Comparison of ENCODE assay signal across 20 cellular contexts in the genomic region with DNA sequence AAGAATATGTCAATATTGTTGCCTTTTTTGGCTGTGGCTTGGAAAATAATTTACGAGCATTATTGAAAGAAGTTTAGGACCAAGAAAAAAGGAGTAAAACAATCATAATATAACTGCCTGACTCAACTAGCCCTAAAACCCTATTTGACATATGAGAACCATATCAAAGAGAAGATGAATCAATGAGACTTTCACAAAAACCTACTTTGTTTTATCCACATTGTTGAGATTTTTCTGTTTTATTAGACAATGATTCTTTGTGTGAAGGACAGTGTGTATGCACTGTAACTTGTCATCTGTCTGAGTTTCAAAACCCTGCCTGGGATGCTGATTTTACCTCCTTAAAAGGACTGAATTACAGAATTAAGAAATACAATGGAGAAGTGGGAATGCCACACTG. TPM values are rescaled to one million over a fixed set of nuclear protein-coding genes. Genes with fewer than 3 reads are reported as not detected.
DNase-seq lines count a peak whose midpoint lies in the region; ATAC-seq and TF ChIP-seq lines count a peak whose summit lies in the region.
"Had no signal": no experiment of that assay in that cellular context is flagged by ENCODE, and none has a peak within 500 bp of the region (broad histone marks: within the 10 kb centered on the region; RNA-seq: fewer than 3 reads in every experiment).

No MANE protein-coding gene starts in this region.

- no peaks in the 10 kb centered on the region for H3K4me1 Mint-ChIP-seq in neural progenitor cell
- H3K4me1 Mint-ChIP-seq in activated CD8-positive, alpha-beta T cell treated with anti-CD3 and anti-CD28 coated beads, Interleukin-2, amount 10 ng/mL, durations not matched to agents 7 days and 5 days (ENCODE audit: low read depth): no peaks in the 10 kb centered on the region
- H3K4me1 Mint-ChIP-seq: CD4-positive, alpha-beta memory T cell had no signal

- TF ChIP-seq CTCF in neural progenitor cell (IDR thresholded peaks at IDR 0.05): no peak

- H3K36me3 ChIP-seq in neural progenitor cell: no peaks in the 10 kb centered on the region

- H2AFZ ChIP-seq in neural progenitor cell (replicated peaks): peak overlapping the region; percentile 28

- no peaks in the 10 kb centered on the region for H3K9me3 ChIP-seq in neural progenitor cell (ENCODE audit: low read depth)
- H3K9me3 ChIP-seq: Caco-2 had no signal

- no peak overlapping the region for H3K9ac ChIP-seq in neural progenitor cell

- no peaks in the 10 kb centered on the region for H3K27me3 Mint-ChIP-seq in neural progenitor cell (ENCODE audit: insufficient read depth, low read depth)
- H3K27me3 Mint-ChIP-seq in activated CD8-positive, alpha-beta T cell treated with anti-CD3 and anti-CD28 coated beads, Interleukin-2, amount 10 ng/mL, durations not matched to agents 7 days and 5 days (ENCODE audit: low read depth): no peaks in the 10 kb centered on the region

- no peak overlapping the region for H3K27ac Mint-ChIP-seq in neural progenitor cell
- H3K27ac Mint-ChIP-seq in activated CD8-positive, alpha-beta T cell treated with anti-CD3 and anti-CD28 coated beads, Interleukin-2, amount 10 ng/mL, durations not matched to agents 7 days and 5 days: no peak overlapping the region
- H3K27ac Mint-ChIP-seq: CD4-positive, alpha-beta memory T cell had no signal

- no peak overlapping the region for H3K4me3 Mint-ChIP-seq in neural progenitor cell
- no peak overlapping the region for H3K4me3 Mint-ChIP-seq in activated CD8-positive, alpha-beta T cell treated with anti-CD3 and anti-CD28 coated beads, Interleukin-2, amount 10 ng/mL, durations not matched to agents 7 days and 5 days
- H3K4me3 Mint-ChIP-seq: CD4-positive, alpha-beta memory T cell had no signal

- H3K4me3 ChIP-seq in neural progenitor cell: no peak overlapping the region
- H3K4me3 ChIP-seq: GM12878 had no signal

- ATAC-seq in HG02763 (IDR thresholded peaks at IDR 0.05; ENCODE audit: unreplicated experiment) (no peak), GM19467 (IDR thresholded peaks at IDR 0.05; ENCODE audit: unreplicated experiment) (no peak)
- no peak for ATAC-seq in activated CD8-positive, alpha-beta T cell treated with anti-CD3 and anti-CD28 coated beads, Interleukin-2, amount 10 ng/mL, durations not matched to agents 7 days and 5 days
- ATAC-seq: GM12878 had no signal

- in situ Hi-C loops in SK-MEL-5 (cut with HindIII; ENCODE audit: low pct_unique_long_range_greater_than_20kb, low sequenced_read_pairs): loop anchor here (25.0 kb wide), 1 partner anchor 116 kb away; no protein-coding TSS in a partner anchor

- DNase-seq in COLO829 (ENCODE audit: low spot score) (peak; percentile 68), SK-MEL-5 (ENCODE audit: low read depth, low spot score) (peak; percentile 96), neural progenitor cell (ENCODE audit: low spot score) (no peak), DMS114 treated with DMSO at 0.1 percent for 48 hours (lab: John Stamatoyannopoulos, UW; ENCODE audit: unreplicated experiment) (no peak)
- DNase-seq in activated CD8-positive, alpha-beta T cell treated with anti-CD3 and anti-CD28 coated beads, Interleukin-2, amount 10 ng/mL, durations not matched to agents 7 days and 5 days: no peak
- DNase-seq: 8988T; C1 segment of cervical spinal cord; Caco-2; CD4-positive, alpha-beta memory T cell; DMS79; EL; GDM1; GOT3; H7; HCEC 1CT had no signal

- no peaks in the 10 kb centered on the region for H4K20me1 ChIP-seq in neural progenitor cell (ENCODE audit: low read depth)

- H3K27ac ChIP-seq in neural progenitor cell: no peak overlapping the region

- no peaks in the 10 kb centered on the region for H3K9me3 Mint-ChIP-seq in neural progenitor cell
- no peaks in the 10 kb centered on the region for H3K9me3 Mint-ChIP-seq in activated CD8-positive, alpha-beta T cell treated with anti-CD3 and anti-CD28 coated beads, Interleukin-2, amount 10 ng/mL, durations not matched to agents 7 days and 5 days (ENCODE audit: insufficient read depth)

- no peaks in the 10 kb centered on the region for H3K4me1 ChIP-seq in neural progenitor cell
- H3K4me1 ChIP-seq: Caco-2 had no signal

- H3K79me2 ChIP-seq in neural progenitor cell (ENCODE audit: low read depth): no peaks in the 10 kb centered on the region

- no peaks in the 10 kb centered on the region for H3K27me3 ChIP-seq in neural progenitor cell

- H3K4me2 ChIP-seq in neural progenitor cell: no peak overlapping the region

- H3F3A ChIP-seq in neural progenitor cell (ENCODE audit: low read depth): no peaks in the 10 kb centered on the region

- CTCF ChIA-PET in activated CD8-positive, alpha-beta T cell treated with anti-CD3 and anti-CD28 coated beads, Interleukin-2, amount 10 ng/mL, durations not matched to agents 7 days and 5 days (lab: Charles Lee): interaction anchor here (1.5 kb wide), 1 partner anchor 15 kb away, joined by 4 read pairs; no protein-coding TSS in a partner anchor

- no peaks in the 10 kb centered on the region for H3K36me3 Mint-ChIP-seq in neural progenitor cell
- no peaks in the 10 kb centered on the region for H3K36me3 Mint-ChIP-seq in activated CD8-positive, alpha-beta T cell treated with anti-CD3 and anti-CD28 coated beads, Interleukin-2, amount 10 ng/mL, durations not matched to agents 7 days and 5 days (ENCODE audit: low read depth)
- H3K36me3 Mint-ChIP-seq: CD4-positive, alpha-beta memory T cell had no signal

- POLR2A ChIA-PET in activated CD8-positive, alpha-beta T cell treated with anti-CD3 and anti-CD28 coated beads, Interleukin-2, amount 10 ng/mL, durations not matched to agents 7 days and 5 days (lab: Charles Lee): no interaction called here

RNA-seq across cellular contexts. Expression of a gene that starts 19.0 kb away (rescaled TPM):
- 8.1 and 8.7 TPM in 2 replicates for total RNA-seq in SK-MEL-5 (2014; rRNA removed; shearing (Covaris generic))
- 10.2 and 12.6 TPM in 2 replicates for polyA plus RNA-seq in SK-MEL-5 (2015; cell fraction: cytosol; rRNA removed)
- 3.1 and 5.1 TPM in 2 replicates for polyA plus RNA-seq in SK-MEL-5 (2015; cell fraction: nucleus; rRNA removed)
- 1.9 TPM in 2 replicates for total RNA-seq in neural progenitor cell (ENCODE audit: low replicate concordance)
- total RNA-seq in activated CD8-positive, alpha-beta T cell treated with anti-CD3 and anti-CD28 coated beads, Interleukin-2, amount 10 ng/mL, durations not matched to agents 7 days and 5 days: not detected
- total RNA-seq: A673; CD4-positive, alpha-beta memory T cell; GM12878; H7 had no signal
- polyA plus RNA-seq: BJ; CD4-positive, alpha-beta memory T cell; GM12878 had no signal

RNA-seq across cellular contexts. Expression of a gene that starts 25.2 kb away (rescaled TPM):
- total RNA-seq in SK-MEL-5 (2014; rRNA removed; shearing (Covaris generic)): 1.9 and 2.5 TPM in 2 replicates
- polyA plus RNA-seq in SK-MEL-5 (2015; cell fraction: cytosol; rRNA removed): 0.69 and 1.4 TPM in 2 replicates
- 0.62 and 1.3 TPM in 2 replicates for polyA plus RNA-seq in SK-MEL-5 (2015; cell fraction: nucleus; rRNA removed)
- total RNA-seq in neural progenitor cell (ENCODE audit: low replicate concordance): 1.4 and 2.6 TPM in 2 replicates
- under 1 TPM; 0.74 to 0.81 TPM for total RNA-seq in activated CD8-positive, alpha-beta T cell treated with anti-CD3 and anti-CD28 coated beads, Interleukin-2, amount 10 ng/mL, durations not matched to agents 7 days and 5 days
- total RNA-seq: GM12878 had no signal
- polyA plus RNA-seq: GM12878 had no signal

Comparison
In these comparisons a context has a peak if more than half of its experiments do, and no peak if none do; other contexts are left out.
1. DNase-seq: peak in COLO829 (single experiment) and SK-MEL-5 (single experiment); none in neural progenitor cell (single experiment), DMS114 treated with DMSO at 0.1 percent for 48 hours (single experiment) and activated CD8-positive, alpha-beta T cell treated with anti-CD3 and anti-CD28 coated beads, Interleukin-2, amount 10 ng/mL, durations not matched to agents 7 days and 5 days (single experiment).